ENCODE assay signal across 11 cellular contexts in genomic region chr10:17235136-17235535, GRCh38. TPM values are rescaled to one million over a fixed set of nuclear protein-coding genes. Genes with fewer than 3 reads are reported as not detected.
DNase-seq lines count a peak whose midpoint lies in the region; ATAC-seq and TF ChIP-seq lines count a peak whose summit lies in the region.
"Had no signal": no experiment of that assay in that cellular context is flagged by ENCODE, and none has a peak within 500 bp of the region (broad histone marks: within the 10 kb centered on the region; RNA-seq: fewer than 3 reads in every experiment).

No MANE protein-coding gene starts in this region.

- in situ Hi-C loops in astrocyte of the spinal cord (cut with HindIII; ENCODE audit: low sequenced_read_pairs) = loop anchor here (25.0 kb wide), 1 partner anchor 373 kb away; no protein-coding TSS in a partner anchor

- no peak overlapping the region for H3K4me3 Mint-ChIP-seq in activated T-helper 1 cell treated with anti-CD3 and anti-CD28 coated beads, Interleukin-12 subunit alpha, Interleukin-12 subunit beta, Interleukin-2, Interleukin-4 antibody, amounts not matched to agents 30 ng/mL and 10 ng/mL and 1 ng/mL, durations not matched to agents 14 hours and 24 hours and 36 hours

- no peak overlapping the region for H3K27ac ChIP-seq in 22Rv1
- peak overlapping the region; percentile 77 for H3K27ac ChIP-seq in mesodermal cell (ENCODE audit: low read depth, low read length, severe bottlenecking)

- no peaks in the 10 kb centered on the region for H3K4me1 ChIP-seq in mesodermal cell (ENCODE audit: control insufficient read depth, insufficient read depth, low read length, poor library complexity, severe bottlenecking)

- intact Hi-C loops in activated T-helper 1 cell treated with anti-CD3 and anti-CD28 coated beads, Interleukin-12 subunit alpha, Interleukin-12 subunit beta, Interleukin-2, Interleukin-4 antibody, amounts not matched to agents 30 ng/mL and 10 ng/mL and 1 ng/mL, durations not matched to agents 14 hours and 24 hours and 36 hours (cut with micrococcal nuclease) = no loop called here

- H3K27ac Mint-ChIP-seq in activated T-helper 1 cell treated with anti-CD3 and anti-CD28 coated beads, Interleukin-12 subunit alpha, Interleukin-12 subunit beta, Interleukin-2, Interleukin-4 antibody, amounts not matched to agents 30 ng/mL and 10 ng/mL and 1 ng/mL, durations not matched to agents 14 hours and 24 hours and 36 hours = no peak overlapping the region

- no peaks in the 10 kb centered on the region for H3K9me3 Mint-ChIP-seq in activated T-helper 1 cell treated with anti-CD3 and anti-CD28 coated beads, Interleukin-12 subunit alpha, Interleukin-12 subunit beta, Interleukin-2, Interleukin-4 antibody, amounts not matched to agents 30 ng/mL and 10 ng/mL and 1 ng/mL, durations not matched to agents 14 hours and 24 hours and 36 hours

- WGBS in mesodermal cell (ENCODE audit: insufficient coverage in 2 of 2), 2 experiments = 88 to 90% methylated on average over 6 to 7 of the region's 8 CpGs

- peaks cover 53% of the 10 kb centered on the region for H3K36me3 Mint-ChIP-seq in activated T-helper 1 cell treated with anti-CD3 and anti-CD28 coated beads, Interleukin-12 subunit alpha, Interleukin-12 subunit beta, Interleukin-2, Interleukin-4 antibody, amounts not matched to agents 30 ng/mL and 10 ng/mL and 1 ng/mL, durations not matched to agents 14 hours and 24 hours and 36 hours (ENCODE audit: low read depth)

- peak overlapping the region; percentile 98 for H3K4me3 ChIP-seq in astrocyte of the spinal cord (ENCODE audit: low read depth, low read length)
- H3K4me3 ChIP-seq in mesodermal cell (ENCODE audit: extremely low read depth, insufficient read depth, low read length, poor library complexity, severe bottlenecking) = peak overlapping the region; percentile 98

- ATAC-seq in HG02623 (IDR thresholded peaks at IDR 0.05; ENCODE audit: unreplicated experiment) = no peak

- H3K9me3 ChIP-seq in mesodermal cell (ENCODE audit: control insufficient read depth, low read length) = no peaks in the 10 kb centered on the region

- H3K36me3 ChIP-seq in mesodermal cell (ENCODE audit: control insufficient read depth, insufficient read depth, low read length) = peaks cover 72% of the 10 kb centered on the region

- no peaks in the 10 kb centered on the region for H3K27me3 Mint-ChIP-seq in activated T-helper 1 cell treated with anti-CD3 and anti-CD28 coated beads, Interleukin-12 subunit alpha, Interleukin-12 subunit beta, Interleukin-2, Interleukin-4 antibody, amounts not matched to agents 30 ng/mL and 10 ng/mL and 1 ng/mL, durations not matched to agents 14 hours and 24 hours and 36 hours (ENCODE audit: insufficient read depth)

- peak; percentile 67 for DNase-seq in ELR (ENCODE audit: low read depth)
- no peak for DNase-seq in astrocyte of the spinal cord (ENCODE audit: low read depth, low spot score)
- no peak for DNase-seq in activated T-helper 1 cell treated with anti-CD3 and anti-CD28 coated beads, Interleukin-12 subunit alpha, Interleukin-12 subunit beta, Interleukin-2, Interleukin-4 antibody, amounts not matched to agents 30 ng/mL and 10 ng/mL and 1 ng/mL, durations not matched to agents 14 hours and 24 hours and 36 hours (ENCODE audit: low spot score)
- DNase-seq in OCI-M2 (lab: John Stamatoyannopoulos, UW; ENCODE audit: unreplicated experiment) = no peak
- no peak for DNase-seq in putamen (ENCODE audit: low spot score)
- DNase-seq: activated CD4-positive, CD25-positive, alpha-beta regulatory T cell treated with anti-CD3 and anti-CD28 coated beads, Interleukin-2, amount 50 U/mL, for 72 hours; NCI-H524; stimulated activated CD8-positive, alpha-beta memory T cell treated with anti-CD3 and anti-CD28 coated beads, Interleukin-4, amount 100 ng/mL, for 48 hours had no signal

- H3K4me1 Mint-ChIP-seq in activated T-helper 1 cell treated with anti-CD3 and anti-CD28 coated beads, Interleukin-12 subunit alpha, Interleukin-12 subunit beta, Interleukin-2, Interleukin-4 antibody, amounts not matched to agents 30 ng/mL and 10 ng/mL and 1 ng/mL, durations not matched to agents 14 hours and 24 hours and 36 hours (ENCODE audit: low read depth) = peaks cover 45% of the 10 kb centered on the region

- peak; percentile 19; the same call in 1 of the 2 replicates for TF ChIP-seq CTCF in 22Rv1 (IDR thresholded peaks at IDR 0.05)
- TF ChIP-seq CTCF in astrocyte of the spinal cord (IDR thresholded peaks at IDR 0.05; ENCODE audit: low read depth, low read length) = peak; percentile 29

RNA-seq across cellular contexts. Expression of gene VIM, which starts 7.1 kb away (rescaled TPM):
- polyA plus RNA-seq in mesodermal cell (2013, experiment 1 of 2) = 9,893 TPM
- 9,295 TPM for polyA plus RNA-seq in mesodermal cell (2013, experiment 2 of 2)
- 192 and 193 TPM in 2 replicates for total RNA-seq in activated T-helper 1 cell treated with anti-CD3 and anti-CD28 coated beads, Interleukin-12 subunit alpha, Interleukin-12 subunit beta, Interleukin-2, Interleukin-4 antibody, amounts not matched to agents 30 ng/mL and 10 ng/mL and 1 ng/mL, durations not matched to agents 14 hours and 24 hours and 36 hours

RNA-seq across cellular contexts. Expression of gene TRDMT1, which starts 33.7 kb away (rescaled TPM):
- 7.9 TPM for polyA plus RNA-seq in mesodermal cell (2013, experiment 1 of 2)
- 6.1 TPM for polyA plus RNA-seq in mesodermal cell (2013, experiment 2 of 2)
- 3.3 and 4.2 TPM in 2 replicates for total RNA-seq in activated T-helper 1 cell treated with anti-CD3 and anti-CD28 coated beads, Interleukin-12 subunit alpha, Interleukin-12 subunit beta, Interleukin-2, Interleukin-4 antibody, amounts not matched to agents 30 ng/mL and 10 ng/mL and 1 ng/mL, durations not matched to agents 14 hours and 24 hours and 36 hours
